In genomic region chr19:6141217-6141616, GRCh38 we compare ENCODE assay signal across 26 cellular contexts. TPM values are rescaled to one million over a fixed set of nuclear protein-coding genes. Genes with fewer than 3 reads are reported as not detected.
DNase-seq lines count a peak whose midpoint lies in the region; ATAC-seq, FAIRE-seq and TF ChIP-seq lines count a peak whose summit lies in the region.
"Had no signal": no experiment of that assay in that cellular context is flagged by ENCODE, and none has a peak within 500 bp of the region (broad histone marks: within the 10 kb centered on the region; RNA-seq: fewer than 3 reads in every experiment).

No MANE protein-coding gene starts in this region.

- TF ChIP-seq RAD21 in HepG2 (CRISPR knock-in tag; IDR thresholded peaks at IDR 0.05) (no peak), K562 (CRISPR knock-in tag; conservative IDR thresholded peaks at IDR 0.05 in 1 of 2, IDR thresholded peaks at IDR 0.05 in 1 of 2) (no peak)

- TF ChIP-seq POLR2A in HepG2 (IDR thresholded peaks at IDR 0.05; ENCODE audit: insufficient read depth in 1 of 2, low read depth in 2 of 2, low read length in 2 of 2) (no peak), right lobe of liver (IDR thresholded peaks at IDR 0.05) (no peak), K562 (conservative IDR thresholded peaks at IDR 0.05) (no peak)

- no peaks in the 10 kb centered on the region; a peak in 1 of 5 replicates for H3K27me3 ChIP-seq in HepG2 (ENCODE audit: control insufficient read depth in 1 of 2, insufficient read depth in 2 of 2, low read length in 2 of 2)
- no peaks in the 10 kb centered on the region for H3K27me3 ChIP-seq in right lobe of liver
- H3K27me3 ChIP-seq in PC-3 (ENCODE audit: low read length) = 0 out of 2 replicates have a peak, but pooled peaks cover 2% of the 10 kb centered on the region
- peaks cover 0 to 12% of the 10 kb centered on the region in 2 experiments; a peak in 4 of 5 replicates for H3K27me3 ChIP-seq in K562 (ENCODE audit: control insufficient read depth in 2 of 2, insufficient read depth in 2 of 2, low read length in 2 of 2)
- H3K27me3 ChIP-seq: BE2C; BLaER1 treated with 17β-estradiol and CSF1 and Interleukin-3, amounts not matched to agents 10 nM and 100 nM had no signal

- TF ChIP-seq EP300 in HepG2 (IDR thresholded peaks at IDR 0.05; ENCODE audit: low read depth in 2 of 2, low read length in 2 of 2) = no peak
- no peak for TF ChIP-seq EP300 in HepG2 (CRISPR knock-in tag; IDR thresholded peaks at IDR 0.05; ENCODE audit: borderline replicate concordance)
- TF ChIP-seq EP300 in K562 (IDR thresholded peaks at IDR 0.05; ENCODE audit: low read length) = no peak

- POLR2A ChIA-PET in HepG2 (lab: Yijun Ruan, JAX) = no interaction called here
- POLR2A ChIA-PET in PC-3 (lab: Charles Lee; ENCODE audit: unreplicated experiment) = no interaction called here
- POLR2A ChIA-PET in K562 (lab: Yijun Ruan, JAX) = interaction anchor here (1.2 kb wide), 1 partner anchor 11 kb away, joined by 3 read pairs; no protein-coding TSS in a partner anchor

- TF ChIP-seq CTCF in HepG2 (CRISPR knock-in tag; IDR thresholded peaks at IDR 0.05) (no peak), right lobe of liver (IDR thresholded peaks at IDR 0.05) (no peak), PC-3 (conservative IDR thresholded peaks at IDR 0.05; ENCODE audit: low read depth, low read length) (no peak), K562 (IDR thresholded peaks at IDR 0.05 in 2 of 3, conservative IDR thresholded peaks at IDR 0.05 in 1 of 3; ENCODE audit: insufficient read depth in 2 of 3, low read depth in 1 of 3, low read length in 3 of 3) (no peak)

- ATAC-seq in HepG2 = no peak
- no peak for ATAC-seq in right lobe of liver
- ATAC-seq in PC-3 = no peak
- ATAC-seq in K562 = no peak
- ATAC-seq in activated CD4-positive, CD25-positive, alpha-beta regulatory T cell treated with anti-CD3 and anti-CD28 coated beads, Interleukin-2, amount 50 U/mL, for 24 hours = no peak
- ATAC-seq in GM21423 (IDR thresholded peaks at IDR 0.05; ENCODE audit: unreplicated experiment) = no peak
- ATAC-seq: A549 had no signal

- no peaks in the 10 kb centered on the region for H3K9me2 ChIP-seq in PC-3 (replicated peaks; ENCODE audit: low read length)

- FAIRE-seq in HepG2 (lab: Jason Lieb, UNC) (no peak), K562 (lab: Jason Lieb, UNC) (peak; percentile 37)
- FAIRE-seq: A549, D721Med, GM12892, H54 had no signal

- CTCF ChIA-PET in HepG2 (lab: Yijun Ruan, JAX; ENCODE audit: low intra/inter-chr PET ratio, low total read pairs) = no interaction called here
- CTCF ChIA-PET in PC-3 (lab: Charles Lee) = interaction anchor here (0.6 kb wide), 1 partner anchor 18 kb away, joined by 7 read pairs; no protein-coding TSS in a partner anchor
- CTCF ChIA-PET in K562 (lab: Yijun Ruan, JAX; ENCODE audit: low intra/inter-chr PET ratio) = no interaction called here

- no peaks in the 10 kb centered on the region for H3F3A ChIP-seq in PC-3 (ENCODE audit: low read length, unreplicated experiment)

- DNase-seq in HepG2 (ENCODE audit: low spot score) (no peak), right lobe of liver (no peak), PC-3 (no peak), K562 (ENCODE audit: extremely low read depth in 1 of 4, low spot score in 3 of 4) (peak in 2 of 4 experiments; percentile 16 to 25)
- no peak for DNase-seq in activated CD4-positive, alpha-beta T cell treated with anti-CD3 and anti-CD28 coated beads for 1 hour
- DNase-seq: 8988T; ACHN; AML-193; BE2C; CD4-positive, alpha-beta T cell; CD8-positive, alpha-beta memory T cell; DMS 273 treated with DMSO at 0.1 percent for 48 hours; DMS79; EL; GF-D8; GOT3 had no signal

- H3K36me3 ChIP-seq in HepG2 (replicated peaks in 1 of 2; ENCODE audit: control insufficient read depth in 1 of 2, insufficient read depth in 2 of 2, low read length in 2 of 2) (no peaks in the 10 kb centered on the region), right lobe of liver (no peaks in the 10 kb centered on the region), PC-3 (ENCODE audit: low read depth, low read length) (no peaks in the 10 kb centered on the region), K562 (ENCODE audit: control insufficient read depth, insufficient read depth, low read length) (no peaks in the 10 kb centered on the region)
- H3K36me3 ChIP-seq: BE2C; BLaER1 treated with 17β-estradiol and CSF1 and Interleukin-3, amounts not matched to agents 10 nM and 100 nM; HAP-1 had no signal

- H3K4me1 ChIP-seq in HepG2 (ENCODE audit: insufficient read depth, low read length) (no peaks in the 10 kb centered on the region), right lobe of liver (no peaks in the 10 kb centered on the region), PC-3 (ENCODE audit: insufficient read depth, low read length) (no peaks in the 10 kb centered on the region), K562 (replicated peaks in 1 of 2; ENCODE audit: control insufficient read depth in 2 of 2, insufficient read depth in 2 of 2, low read length in 2 of 2) (no peaks in the 10 kb centered on the region; a peak in 1 of 5 replicates)
- H3K4me1 ChIP-seq: A549, BE2C, HAP-1 had no signal

- H3K79me2 ChIP-seq in HepG2 (ENCODE audit: insufficient read depth, low read length) = no peaks in the 10 kb centered on the region
- H3K79me2 ChIP-seq in PC-3 (ENCODE audit: low read length) = no peaks in the 10 kb centered on the region
- no peaks in the 10 kb centered on the region for H3K79me2 ChIP-seq in K562 (ENCODE audit: control insufficient read depth, insufficient read depth, low read length)

- H3K4me2 ChIP-seq in HepG2 (ENCODE audit: low read depth, low read length) (no peak overlapping the region), PC-3 (ENCODE audit: low read length) (no peak overlapping the region), K562 (ENCODE audit: insufficient read depth, low read length) (no peak overlapping the region)
- H3K4me2 ChIP-seq: A549; BLaER1 treated with 17β-estradiol and CSF1 and Interleukin-3, amounts not matched to agents 10 nM and 100 nM had no signal

- H3K27ac ChIP-seq in HepG2 (ENCODE audit: extremely low read length, insufficient read depth, low read length) (no peak overlapping the region), right lobe of liver (no peak overlapping the region), PC-3 (ENCODE audit: low read length) (no peak overlapping the region), K562 (ENCODE audit: extremely low read depth, low read depth, low read length) (no peak overlapping the region)
- H3K27ac ChIP-seq: A549; BLaER1 treated with 17β-estradiol and CSF1 and Interleukin-3, amounts not matched to agents 10 nM and 100 nM had no signal

- H3K4me3 ChIP-seq in HepG2 (replicated peaks in 1 of 3; ENCODE audit: insufficient read depth in 1 of 3, low read depth in 2 of 3, low read length in 3 of 3) (no peak overlapping the region), right lobe of liver (no peak overlapping the region), PC-3 (ENCODE audit: low read length) (no peak overlapping the region), K562 (no peak overlapping the region)
- H3K4me3 ChIP-seq: A549; BLaER1 treated with 17β-estradiol and CSF1 and Interleukin-3, amounts not matched to agents 10 nM and 100 nM; HAP-1 had no signal

- H2AFZ ChIP-seq in HepG2 (ENCODE audit: low read length) (peak overlapping the region; percentile 27), PC-3 (ENCODE audit: low read length) (peak overlapping the region; percentile 43; the same call in 1 of the 2 replicates), K562 (ENCODE audit: low read depth, low read length) (no peak overlapping the region)

- H3K9me1 ChIP-seq in K562 (ENCODE audit: control insufficient read depth, insufficient read depth, low read length) = no peaks in the 10 kb centered on the region

- no peaks in the 10 kb centered on the region for H3K9me3 ChIP-seq in HepG2 (ENCODE audit: low read length)
- no peaks in the 10 kb centered on the region for H3K9me3 ChIP-seq in right lobe of liver
- no peaks in the 10 kb centered on the region for H3K9me3 ChIP-seq in PC-3 (ENCODE audit: low read length)
- H3K9me3 ChIP-seq in K562 (replicated peaks; ENCODE audit: control insufficient read depth, insufficient read depth, low read depth, low read length) = no peaks in the 10 kb centered on the region
- H3K9me3 ChIP-seq: A549, BE2C, HAP-1 had no signal

- in situ Hi-C loops in HepG2 (cut with HindIII; ENCODE audit: extremely low pct_ligation_motif_present, low pct_unique_long_range_greater_than_20kb) (no loop called here), K562 (cut with MboI) (no loop called here)

- H4K20me1 ChIP-seq in HepG2 (ENCODE audit: insufficient read depth, low read length) (no peaks in the 10 kb centered on the region), PC-3 (ENCODE audit: low read length) (no peaks in the 10 kb centered on the region), K562 (replicated peaks; ENCODE audit: control insufficient read depth, insufficient read depth, low read length) (no peaks in the 10 kb centered on the region)
- H4K20me1 ChIP-seq: BLaER1 treated with 17β-estradiol and CSF1 and Interleukin-3, amounts not matched to agents 10 nM and 100 nM had no signal

- BruUV-seq in HepG2 (replicated peaks; lab: Mats Ljungman, UMichigan) (no TSS peak), PC-3 (replicated peaks; lab: Mats Ljungman, UMichigan) (no TSS peak), K562 (replicated peaks; lab: Mats Ljungman, UMichigan) (no TSS peak)

- 0% methylated on average over 1 of the region's 1 CpG for WGBS in HepG2 (ENCODE audit: low lambda C conversion rate)
- WGBS in right lobe of liver (ENCODE audit: insufficient coverage, low coverage, low lambda C conversion rate, missing lambda C conversion rate) = 75% methylated on average over 1 of the region's 1 CpG
- 9% methylated on average over 1 of the region's 1 CpG for WGBS in K562 (ENCODE audit: insufficient coverage, low coverage, missing lambda C conversion rate)

- intact Hi-C loops in HepG2 (cut with micrococcal nuclease; ENCODE audit: unreplicated experiment) (no loop called here), right lobe of liver (cut with DNase I) (no loop called here), PC-3 (cut with micrococcal nuclease) (no loop called here), K562 (cut with micrococcal nuclease) (no loop called here)

- H3K9ac ChIP-seq in HepG2 (ENCODE audit: insufficient read depth, low read depth, low read length) = no peak overlapping the region
- H3K9ac ChIP-seq in PC-3 (ENCODE audit: low read length) = no peak overlapping the region
- no peak overlapping the region for H3K9ac ChIP-seq in K562 (ENCODE audit: insufficient read depth in 1 of 2, low read depth in 2 of 2, low read length in 2 of 2)
- H3K9ac ChIP-seq: BLaER1 treated with 17β-estradiol and CSF1 and Interleukin-3, amounts not matched to agents 10 nM and 100 nM had no signal

RNA-seq across cellular contexts. Expression of gene ACSBG2, which starts 5.8 kb away (rescaled TPM):
- not detected in 2 replicates for total RNA-seq in HepG2 (2016; rRNA removed; fragmentation: Illumina TruSeq; extraction: Trizol)
- total RNA-seq in HepG2 (2016; cell fraction: cytosol; rRNA removed; fragmentation: Illumina TruSeq; extraction: Trizol; ENCODE audit: low read depth) = not detected in 2 replicates
- not detected in 2 replicates for total RNA-seq in HepG2 (2016; cell fraction: insoluble cytoplasmic fraction; rRNA removed; fragmentation: Illumina TruSeq; extraction: Trizol)
- total RNA-seq in HepG2 (2016; cell fraction: membrane; rRNA removed; fragmentation: Illumina TruSeq; extraction: Trizol) = not detected in 2 replicates
- total RNA-seq in HepG2 (2016; cell fraction: nucleus; rRNA removed; fragmentation: Illumina TruSeq; extraction: Trizol) = not detected in 2 replicates
- polyA plus RNA-seq in HepG2 (2011; rRNA removed) = not detected in 2 replicates
- polyA plus RNA-seq in HepG2 (2011; cell fraction: cytosol; rRNA removed) = not detected in 2 replicates
- polyA plus RNA-seq in HepG2 (2011; cell fraction: nucleus; rRNA removed) = not detected in 2 replicates
- 0.35 and 0.60 TPM in 2 replicates for polyA plus RNA-seq in HepG2 (2012)
- polyA plus RNA-seq in HepG2 (2016; cell fraction: cytosol; fragmentation: Illumina TruSeq; extraction: Trizol; ENCODE audit: low read depth) = not detected in 2 replicates
- not detected in 2 replicates for polyA plus RNA-seq in HepG2 (2016; cell fraction: insoluble cytoplasmic fraction; fragmentation: Illumina TruSeq; extraction: Trizol; ENCODE audit: low read depth)
- polyA plus RNA-seq in HepG2 (2016; cell fraction: membrane; fragmentation: Illumina TruSeq; extraction: Trizol; ENCODE audit: low read depth) = not detected in 2 replicates
- polyA plus RNA-seq in HepG2 (2016; cell fraction: nucleus; fragmentation: Illumina TruSeq; extraction: Trizol; ENCODE audit: insufficient read depth, low read depth) = not detected in 2 replicates
- polyA minus RNA-seq in HepG2 (2011; rRNA and poly(A)+ RNA removed; ENCODE audit: low replicate concordance) = not detected in 2 replicates
- not detected in 2 replicates for polyA minus RNA-seq in HepG2 (2011; cell fraction: cytosol; rRNA and poly(A)+ RNA removed)
- not detected in 2 replicates for polyA minus RNA-seq in HepG2 (2011; cell fraction: nucleus; rRNA and poly(A)+ RNA removed)
- total RNA-seq in right lobe of liver = not detected
- not detected in 2 replicates for total RNA-seq in PC-3 (2014; rRNA removed)
- not detected in 2 replicates for total RNA-seq in K562 (2011; cell fraction: chromatin; rRNA removed; ENCODE audit: low replicate concordance)
- total RNA-seq in K562 (2011; cell fraction: nucleolus; rRNA removed) = not detected in 2 replicates
- not detected in 2 replicates for total RNA-seq in K562 (2011; cell fraction: nucleoplasm; rRNA removed)
- total RNA-seq in K562 (2014; rRNA removed) = not detected in 2 replicates
- total RNA-seq in K562 (2014; rRNA removed; fragmentation: Illumina TruSeq; extraction: Trizol) = 0.07 TPM in 1 of 2 replicates, not detected in the other
- total RNA-seq in K562 (2015; rRNA removed; fragmentation: Illumina TruSeq; extraction: Trizol) = 0.11 TPM in 1 of 2 replicates, not detected in the other
- total RNA-seq in K562 (2021) = 0.11 TPM in 1 of 2 replicates, not detected in the other
- not detected in 2 replicates for polyA plus RNA-seq in K562 (2011; rRNA removed)
- polyA plus RNA-seq in K562 (2011; cell fraction: cytosol; rRNA removed) = not detected in 2 replicates
- polyA plus RNA-seq in K562 (2011; cell fraction: nucleus; rRNA removed) = 0.10 TPM in 1 of 2 replicates, not detected in the other
- polyA plus RNA-seq in K562 (2012) = 0.17 and 0.44 TPM in 2 replicates
- polyA plus RNA-seq in K562 (2014; fragmentation: Illumina TruSeq; extraction: Trizol) = not detected in 2 replicates
- polyA plus RNA-seq in K562 (2014; fragmentation: Nextera tagmentation; extraction: Ambion mirVana) = under 1 TPM in 1 of 2 experiments, not detected in 1; 0.11 TPM
- polyA plus RNA-seq in K562 (2014; rRNA removed) = 0.08 TPM in 1 of 2 replicates, not detected in the other
- 0.14 and 0.51 TPM in 2 replicates for polyA minus RNA-seq in K562 (2011; rRNA and poly(A)+ RNA removed)
- polyA minus RNA-seq in K562 (2011; cell fraction: cytosol; rRNA and poly(A)+ RNA removed) = not detected in 2 replicates
- polyA minus RNA-seq in K562 (2011; cell fraction: nucleus; rRNA and poly(A)+ RNA removed) = not detected in 2 replicates
- total RNA-seq: CD4-positive, alpha-beta T cell; CD8-positive, alpha-beta memory T cell; G401 had no signal
- polyA plus RNA-seq: A549; CD14-positive monocyte; CD8-positive, alpha-beta memory T cell had no signal

RNA-seq across cellular contexts. Expression of gene RFX2, which starts 30.9 kb away (rescaled TPM):
- total RNA-seq in HepG2 (2016; rRNA removed; fragmentation: Illumina TruSeq; extraction: Trizol) (1.3 and 2.8 TPM in 2 replicates), right lobe of liver (1 to 10 TPM; 1.6 to 2.9 (median 1.9) TPM), PC-3 (2014; rRNA removed) (10.5 and 11.3 TPM in 2 replicates), K562 (2014; rRNA removed) (18.7 and 24.0 TPM in 2 replicates), K562 (2014; rRNA removed; fragmentation: Illumina TruSeq; extraction: Trizol) (4.4 and 5.3 TPM in 2 replicates), K562 (2015; rRNA removed; fragmentation: Illumina TruSeq; extraction: Trizol) (7.4 and 7.6 TPM in 2 replicates), K562 (2021) (18.3 and 18.9 TPM in 2 replicates)
- 2.6 and 7.1 TPM in 2 replicates for total RNA-seq in HepG2 (2016; cell fraction: cytosol; rRNA removed; fragmentation: Illumina TruSeq; extraction: Trizol; ENCODE audit: low read depth)
- total RNA-seq in HepG2 (2016; cell fraction: insoluble cytoplasmic fraction; rRNA removed; fragmentation: Illumina TruSeq; extraction: Trizol) = 1.5 and 2.5 TPM in 2 replicates
- 1.8 and 2.4 TPM in 2 replicates for total RNA-seq in HepG2 (2016; cell fraction: membrane; rRNA removed; fragmentation: Illumina TruSeq; extraction: Trizol)
- total RNA-seq in HepG2 (2016; cell fraction: nucleus; rRNA removed; fragmentation: Illumina TruSeq; extraction: Trizol) = 2.4 and 3.9 TPM in 2 replicates
- polyA plus RNA-seq in HepG2 (2011; rRNA removed) (2.4 and 3.3 TPM in 2 replicates), K562 (2011; rRNA removed) (8.7 and 9.8 TPM in 2 replicates), K562 (2014; fragmentation: Illumina TruSeq; extraction: Trizol) (9.4 and 11.3 TPM in 2 replicates), K562 (2014; fragmentation: Nextera tagmentation; extraction: Ambion mirVana) (1 to 10 TPM; 3.6 to 4.4 TPM), K562 (2014; rRNA removed) (11.1 and 11.4 TPM in 2 replicates)
- polyA plus RNA-seq in HepG2 (2011; cell fraction: cytosol; rRNA removed) = 1.5 and 2.4 TPM in 2 replicates
- 3.3 and 4.9 TPM in 2 replicates for polyA plus RNA-seq in HepG2 (2011; cell fraction: nucleus; rRNA removed)
- 1.1 and 2.1 TPM in 2 replicates for polyA plus RNA-seq in HepG2 (2012)
- 3.0 and 3.6 TPM in 2 replicates for polyA plus RNA-seq in HepG2 (2016; cell fraction: cytosol; fragmentation: Illumina TruSeq; extraction: Trizol; ENCODE audit: low read depth)
- 1.2 and 1.3 TPM in 2 replicates for polyA plus RNA-seq in HepG2 (2016; cell fraction: insoluble cytoplasmic fraction; fragmentation: Illumina TruSeq; extraction: Trizol; ENCODE audit: low read depth)
- polyA plus RNA-seq in HepG2 (2016; cell fraction: membrane; fragmentation: Illumina TruSeq; extraction: Trizol; ENCODE audit: low read depth) = 1.8 and 2.9 TPM in 2 replicates
- polyA plus RNA-seq in HepG2 (2016; cell fraction: nucleus; fragmentation: Illumina TruSeq; extraction: Trizol; ENCODE audit: insufficient read depth, low read depth) = 3.0 and 6.2 TPM in 2 replicates
- 5.3 and 9.1 TPM in 2 replicates for polyA minus RNA-seq in HepG2 (2011; rRNA and poly(A)+ RNA removed; ENCODE audit: low replicate concordance)
- polyA minus RNA-seq in HepG2 (2011; cell fraction: cytosol; rRNA and poly(A)+ RNA removed) = 1.3 and 3.3 TPM in 2 replicates
- 3.6 and 6.2 TPM in 2 replicates for polyA minus RNA-seq in HepG2 (2011; cell fraction: nucleus; rRNA and poly(A)+ RNA removed)
- total RNA-seq in K562 (2011; cell fraction: chromatin; rRNA removed; ENCODE audit: low replicate concordance) = 29.2 and 31.8 TPM in 2 replicates
- total RNA-seq in K562 (2011; cell fraction: nucleolus; rRNA removed) = 18.3 and 22.4 TPM in 2 replicates
- total RNA-seq in K562 (2011; cell fraction: nucleoplasm; rRNA removed) = 18.6 and 20.1 TPM in 2 replicates
- 14.8 and 32.1 TPM in 2 replicates for polyA plus RNA-seq in K562 (2011; cell fraction: cytosol; rRNA removed)
- polyA plus RNA-seq in K562 (2011; cell fraction: nucleus; rRNA removed) = 20.8 and 44.3 TPM in 2 replicates
- polyA plus RNA-seq in K562 (2012) = 10.9 and 12.9 TPM in 2 replicates
- 8.9 and 11.7 TPM in 2 replicates for polyA minus RNA-seq in K562 (2011; rRNA and poly(A)+ RNA removed)
- 10.7 and 12.8 TPM in 2 replicates for polyA minus RNA-seq in K562 (2011; cell fraction: cytosol; rRNA and poly(A)+ RNA removed)
- polyA minus RNA-seq in K562 (2011; cell fraction: nucleus; rRNA and poly(A)+ RNA removed) = 9.2 and 11.2 TPM in 2 replicates

Comparison
In these comparisons a context has a peak if more than half of its experiments do, and no peak if none do; other contexts are left out.
1. Of the 241 proteins assayed by ChIP-seq in both HepG2 and K562: peak only in HepG2: SETDB1 and SRF; only in K562: none; in both: none; in neither: 239.